Comparison of ENCODE assay signal across 21 cellular contexts in the genomic region with DNA sequence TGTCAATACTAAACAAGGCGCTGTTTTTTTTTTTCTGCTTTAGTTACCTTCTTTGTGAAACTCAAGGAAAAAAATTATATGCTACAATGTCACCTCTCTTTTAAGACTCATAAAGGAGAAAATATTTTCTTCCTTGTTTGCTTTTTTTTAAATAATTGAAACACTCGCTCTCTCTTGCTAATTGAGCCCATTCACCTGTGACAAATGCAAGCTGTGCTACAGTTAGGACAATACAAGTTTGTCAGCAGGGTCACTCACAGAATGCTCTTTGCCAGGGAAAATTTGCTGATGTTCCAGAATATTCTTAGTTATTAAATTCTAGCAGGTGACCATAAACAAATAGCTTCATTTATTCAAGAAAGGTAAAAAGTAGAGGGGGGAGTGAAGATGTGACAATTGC.
DNase-seq lines count a peak whose midpoint lies in the region; ATAC-seq and TF ChIP-seq lines count a peak whose summit lies in the region.
"Had no signal": no experiment of that assay in that cellular context is flagged by ENCODE, and none has a peak within 500 bp of the region (broad histone marks: within the 10 kb centered on the region; RNA-seq: fewer than 3 reads in every experiment).

No MANE protein-coding gene starts in this region.

- H3F3A ChIP-seq in GM23338 (replicated peaks; ENCODE audit: low read depth): no peaks in the 10 kb centered on the region
- H3F3A ChIP-seq in PC-9 (ENCODE audit: insufficient read depth, low read depth): no peaks in the 10 kb centered on the region

- peaks cover 14% of the 10 kb centered on the region for H3K4me1 Mint-ChIP-seq in GM23338
- H3K4me1 Mint-ChIP-seq: B cell; CD4-positive, CD25-positive, alpha-beta regulatory T cell had no signal

- TF ChIP-seq CTCF in GM23338 (conservative IDR thresholded peaks at IDR 0.05; ENCODE audit: low read depth in 2 of 2): no peak
- no peak for TF ChIP-seq CTCF in PC-9 (conservative IDR thresholded peaks at IDR 0.05)

- CTCF ChIA-PET in PC-9 (lab: Charles Lee): no interaction called here

- H2BK120ac ChIP-seq in neuronal stem cell (ENCODE audit: low read depth, low read length): no peak overlapping the region

- H3K27me3 Mint-ChIP-seq in GM23338 (ENCODE audit: insufficient read depth, low read depth, poor library complexity): no peaks in the 10 kb centered on the region
- H3K27me3 Mint-ChIP-seq: B cell had no signal

- no peak overlapping the region for H3K9ac ChIP-seq in neuronal stem cell (ENCODE audit: low read depth, low read length, poor library complexity)
- H3K9ac ChIP-seq: BLaER1, GM23248 had no signal

- no peak overlapping the region for H2BK5ac ChIP-seq in neuronal stem cell (ENCODE audit: low read length)

- H3K36me3 Mint-ChIP-seq in GM23338 (ENCODE audit: low read depth): peaks cover 5% of the 10 kb centered on the region; the same call in 2 of the 3 replicates
- H3K36me3 Mint-ChIP-seq: CD4-positive, CD25-positive, alpha-beta regulatory T cell; CD8-positive, alpha-beta T cell had no signal

- peak; percentile 24 for DNase-seq in NCI-H1105 treated with DMSO at 0.1 percent for 48 hours (lab: John Stamatoyannopoulos, UW)
- DNase-seq in NCI-H1105 (lab: John Stamatoyannopoulos, UW): no peak
- peak; percentile 3 for DNase-seq in GM23338 (ENCODE audit: low spot score)
- no peak for DNase-seq in PC-9
- DNase-seq in neuronal stem cell (ENCODE audit: low spot score): no peak
- DNase-seq: Caco-2; CD4-positive, CD25-positive, alpha-beta regulatory T cell; CD8-positive, alpha-beta T cell; DMS 273 treated with DMSO at 0.1 percent for 48 hours; DMS79; EL; GDM1; GM23248; HFFc6 had no signal

- H3K18ac ChIP-seq in neuronal stem cell (ENCODE audit: low read length): no peak overlapping the region

- no peak for TF ChIP-seq RAD21 in Ishikawa (IDR thresholded peaks at IDR 0.05; ENCODE audit: low read depth)

- no peak overlapping the region for H3K14ac ChIP-seq in neuronal stem cell (ENCODE audit: low read length)

- WGBS in neuronal stem cell (ENCODE audit: extremely low coverage in 2 of 2, insufficient read length in 2 of 2, insufficient replicate concordance in 1 of 2), 2 donors: no CpG with 5 or more reads among the region's 2 CpGs

- no peak overlapping the region for H3K27ac ChIP-seq in GM23338 (ENCODE audit: low read depth)
- no peak overlapping the region for H3K27ac ChIP-seq in PC-9
- no peak overlapping the region for H3K27ac ChIP-seq in neuronal stem cell (replicated peaks; ENCODE audit: low read length)
- H3K27ac ChIP-seq: 22Rv1, BLaER1, C4-2B, GM23248 had no signal

- H3K4me3 ChIP-seq in GM23338 (no peak overlapping the region), PC-9 (no peak overlapping the region), neuronal stem cell (ENCODE audit: low read length in 2 of 2) (no peak overlapping the region)
- H3K4me3 ChIP-seq: BLaER1, GM12878, GM23248, HAP-1 had no signal

- H4K20me1 ChIP-seq in GM23338 (replicated peaks; ENCODE audit: insufficient read depth) (no peaks in the 10 kb centered on the region), PC-9 (ENCODE audit: insufficient read depth) (no peaks in the 10 kb centered on the region)
- H4K20me1 ChIP-seq: BLaER1 had no signal

- no peak overlapping the region for H2AK5ac ChIP-seq in neuronal stem cell (ENCODE audit: low read depth, low read length)

- TF ChIP-seq EP300 in Ishikawa (IDR thresholded peaks at IDR 0.05; ENCODE audit: borderline replicate concordance): peak; percentile 30; the same call in 1 of the 2 replicates

- H3K23ac ChIP-seq in neuronal stem cell (ENCODE audit: low read depth, low read length, poor library complexity): no peak overlapping the region

- POLR2A ChIA-PET in PC-9 (lab: Charles Lee; ENCODE audit: unreplicated experiment): no interaction called here

- H2BK12ac ChIP-seq in neuronal stem cell (ENCODE audit: low read length): no peak overlapping the region

- H3K27ac Mint-ChIP-seq in GM23338: no peak overlapping the region
- H3K27ac Mint-ChIP-seq: B cell; CD4-positive, CD25-positive, alpha-beta regulatory T cell; CD8-positive, alpha-beta T cell; HFFc6 had no signal

- H3K4me2 ChIP-seq in GM23338 (peak overlapping the region; percentile 11), PC-9 (no peak overlapping the region), neuronal stem cell (ENCODE audit: insufficient read depth, low read length, poor library complexity, severe bottlenecking) (no peak overlapping the region)
- H3K4me2 ChIP-seq: BLaER1 had no signal

- intact Hi-C loops in PC-9 (cut with micrococcal nuclease; ENCODE audit: unreplicated experiment): no loop called here

- H3K79me2 ChIP-seq in GM23338 (replicated peaks; ENCODE audit: insufficient read depth) (no peaks in the 10 kb centered on the region), PC-9 (ENCODE audit: low read depth) (no peaks in the 10 kb centered on the region)

- no peak overlapping the region for H3K4ac ChIP-seq in neuronal stem cell (ENCODE audit: low read length)

- H2AFZ ChIP-seq in GM23338 (no peak overlapping the region), PC-9 (no peak overlapping the region), neuronal stem cell (ENCODE audit: low read length) (no peak overlapping the region)
- H2AFZ ChIP-seq: GM23248 had no signal

- peaks cover 5% of the 10 kb centered on the region; the same call in 1 of the 2 replicates for H3K9me2 ChIP-seq in GM23338 (ENCODE audit: insufficient read depth)
- no peaks in the 10 kb centered on the region for H3K9me2 ChIP-seq in PC-9 (ENCODE audit: insufficient read depth)

- H2BK15ac ChIP-seq in neuronal stem cell (ENCODE audit: low read length): no peak overlapping the region

- no peaks in the 10 kb centered on the region for H3K9me3 ChIP-seq in PC-9 (ENCODE audit: insufficient read depth, low read depth)
- no peaks in the 10 kb centered on the region for H3K9me3 ChIP-seq in neuronal stem cell (replicated peaks in 1 of 2; ENCODE audit: control insufficient read depth in 2 of 2, insufficient read depth in 1 of 2, low read depth in 1 of 2, low read length in 2 of 2)
- H3K9me3 ChIP-seq: BLaER1, Caco-2, HAP-1 had no signal

- peaks cover 11% of the 10 kb centered on the region for H3K9me3 Mint-ChIP-seq in GM23338
- H3K9me3 Mint-ChIP-seq: CD8-positive, alpha-beta T cell; HFFc6 had no signal

- H3K36me3 ChIP-seq in GM23338 (ENCODE audit: insufficient read depth) (no peaks in the 10 kb centered on the region), PC-9 (ENCODE audit: low read depth) (no peaks in the 10 kb centered on the region), neuronal stem cell (replicated peaks in 1 of 2; ENCODE audit: control insufficient read depth in 2 of 2, insufficient read depth in 2 of 2, low read length in 2 of 2) (no peaks in the 10 kb centered on the region)
- H3K36me3 ChIP-seq: BLaER1, HAP-1 had no signal

- H3K4me1 ChIP-seq in GM23338 (ENCODE audit: insufficient read depth): peaks cover 12% of the 10 kb centered on the region; the same call in 1 of the 2 replicates
- no peaks in the 10 kb centered on the region for H3K4me1 ChIP-seq in PC-9 (replicated peaks; ENCODE audit: insufficient read depth)
- H3K4me1 ChIP-seq in neuronal stem cell (ENCODE audit: control insufficient read depth in 2 of 2, insufficient read depth in 1 of 2, low read depth in 1 of 2, low read length in 2 of 2): no peaks in the 10 kb centered on the region
- H3K4me1 ChIP-seq: BLaER1, Caco-2 had no signal

- no peak overlapping the region for H3K4me3 Mint-ChIP-seq in GM23338
- H3K4me3 Mint-ChIP-seq: B cell; CD4-positive, CD25-positive, alpha-beta regulatory T cell; CD8-positive, alpha-beta T cell; HFFc6 had no signal

- no peaks in the 10 kb centered on the region for H3K79me1 ChIP-seq in neuronal stem cell (ENCODE audit: low read depth, low read length)

- peak; percentile 48; the same call in 2 of the 3 replicates for ATAC-seq in GM23338
- ATAC-seq: CD8-positive, alpha-beta T cell; GM12878 had no signal

- H4K8ac ChIP-seq in neuronal stem cell (ENCODE audit: low read depth, low read length): no peak overlapping the region

- H3K27me3 ChIP-seq in GM23338 (ENCODE audit: insufficient read depth) (no peaks in the 10 kb centered on the region), PC-9 (ENCODE audit: insufficient read depth, low read depth) (0 out of 2 replicates have a peak, but pooled peaks cover 9% of the 10 kb centered on the region), neuronal stem cell (ENCODE audit: control insufficient read depth in 3 of 3, insufficient read depth in 3 of 3, low read depth in 1 of 3, low read length in 3 of 3) (no peaks in the 10 kb centered on the region)
- H3K27me3 ChIP-seq: BLaER1 had no signal

- BruUV-seq in PC-9 (replicated peaks; lab: Mats Ljungman, UMichigan): no TSS peak

- no peak overlapping the region for H4K91ac ChIP-seq in neuronal stem cell (ENCODE audit: low read depth, low read length, poor library complexity)

TF ChIP-seq in Ishikawa, 13 proteins besides CTCF, POLR2A, EP300 and RAD21:
- TF ChIP-seq FOXM1 (IDR thresholded peaks at IDR 0.05; ENCODE audit: borderline replicate concordance, low read depth): peak; percentile 70; the same call in 1 of the 2 replicates
- TF ChIP-seq CEBPB (IDR thresholded peaks at IDR 0.05): no peak
- TF ChIP-seq NFIC (IDR thresholded peaks at IDR 0.05): peak; percentile 70
TF ChIP-seq in Ishikawa: peak in this region for 2.

Comparison
In these comparisons a context has a peak if more than half of its experiments do, and no peak if none do; other contexts are left out.
1. DNase-seq: peak in NCI-H1105 treated with DMSO at 0.1 percent for 48 hours (single experiment) and GM23338 (single experiment); none in NCI-H1105 (single experiment), PC-9 (0 of 2) and neuronal stem cell (single experiment).